33 cellular contexts compared by ENCODE assay signal in the genomic region with DNA sequence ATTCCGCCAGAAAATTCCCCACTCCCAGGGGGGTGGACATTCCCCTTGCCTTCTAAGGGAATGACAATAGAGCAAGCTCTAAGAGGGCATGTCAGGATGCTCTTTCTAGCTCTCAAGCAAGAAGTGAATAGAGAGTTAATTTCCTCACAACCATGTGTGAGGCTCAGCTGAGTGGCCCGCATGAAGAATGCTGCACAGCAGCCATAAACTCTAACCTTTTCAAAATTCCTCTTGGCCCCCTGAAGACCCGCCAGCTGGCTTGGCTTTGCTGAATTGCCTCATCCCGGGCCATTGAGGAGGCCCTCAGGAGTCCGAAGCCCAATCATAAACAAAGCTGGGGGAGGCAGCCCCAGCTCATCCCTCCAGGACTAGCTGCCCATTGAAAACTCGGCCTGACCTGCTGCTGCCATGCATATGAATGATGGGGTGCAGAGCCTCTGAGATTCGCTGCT. TPM values are rescaled to one million over a fixed set of nuclear protein-coding genes. Genes with fewer than 3 reads are reported as not detected.
DNase-seq lines count a peak whose midpoint lies in the region; ATAC-seq, FAIRE-seq and TF ChIP-seq lines count a peak whose summit lies in the region.
"Had no signal": no experiment of that assay in that cellular context is flagged by ENCODE, and none has a peak within 500 bp of the region (broad histone marks: within the 10 kb centered on the region; RNA-seq: fewer than 3 reads in every experiment).

No MANE protein-coding gene starts in this region.

- TF ChIP-seq EP300 in HepG2 (IDR thresholded peaks at IDR 0.05; ENCODE audit: low read depth in 2 of 2, low read length in 2 of 2) (no peak), HepG2 (CRISPR knock-in tag; IDR thresholded peaks at IDR 0.05; ENCODE audit: borderline replicate concordance) (no peak)

- no peak overlapping the region for H3K9ac ChIP-seq in HepG2 (ENCODE audit: insufficient read depth, low read depth, low read length)
- H3K9ac ChIP-seq: GM23248 had no signal

- no TSS peak for BruUV-seq in HepG2 (replicated peaks; lab: Mats Ljungman, UMichigan)
- no TSS peak for BruUV-seq in A673 (replicated peaks; lab: Mats Ljungman, UMichigan)

- POLR2A ChIA-PET in HepG2 (lab: Yijun Ruan, JAX), result no interaction called here
- POLR2A ChIA-PET in A673 (lab: Charles Lee; ENCODE audit: low non-redundant PET), result no interaction called here

- no peak for TF ChIP-seq POLR2A in HepG2 (IDR thresholded peaks at IDR 0.05; ENCODE audit: insufficient read depth in 1 of 2, low read depth in 2 of 2, low read length in 2 of 2)
- TF ChIP-seq POLR2A in right lobe of liver (IDR thresholded peaks at IDR 0.05), result no peak
- TF ChIP-seq POLR2A in uterus (IDR thresholded peaks at IDR 0.05), result no peak

- H3K9me3 ChIP-seq in HepG2 (ENCODE audit: low read length) (no peaks in the 10 kb centered on the region), right lobe of liver (no peaks in the 10 kb centered on the region), uterus (no peaks in the 10 kb centered on the region), A673 (ENCODE audit: low read depth, low read length, poor library complexity, severe bottlenecking) (no peaks in the 10 kb centered on the region), T-helper 17 cell (ENCODE audit: control insufficient read depth, low read length, poor library complexity, severe bottlenecking) (no peaks in the 10 kb centered on the region)
- H3K9me3 ChIP-seq: gastrocnemius medialis, mucosa of descending colon, SJCRH30, thoracic aorta had no signal

- ATAC-seq in HepG2, result no peak
- ATAC-seq in right lobe of liver, result no peak
- no peak for ATAC-seq in T-helper 17 cell
- ATAC-seq: activated naive CD4-positive, alpha-beta T cell treated with anti-CD3 and anti-CD28 coated beads, Interleukin-2, amount 50 U/mL, for 72 hours; activated T-helper 17 cell treated with anti-CD3 and anti-CD28 coated beads, Interleukin-2, amount 50 U/mL, for 72 hours; gastrocnemius medialis; mucosa of descending colon; right cardiac atrium; stimulated activated memory B cell treated with anti-CD40 and anti-IgM and Interleukin-4, amounts not matched to agents 10 μg/mL and 1 μg/mL and 100 μg/mL, for 72 hours had no signal

- 64% methylated on average over 7 of the region's 7 CpGs for WGBS in HepG2 (ENCODE audit: low lambda C conversion rate)
- WGBS in right lobe of liver (ENCODE audit: insufficient coverage, low coverage, low lambda C conversion rate, missing lambda C conversion rate), result 40% methylated on average over 2 of the region's 7 CpGs

- no peak overlapping the region for H3K4me2 ChIP-seq in HepG2 (ENCODE audit: low read depth, low read length)

- H3K9me3 Mint-ChIP-seq in nephron, result no peaks in the 10 kb centered on the region
- H3K9me3 Mint-ChIP-seq: activated CD4-positive, alpha-beta memory T cell treated with anti-CD3 and anti-CD28 coated beads, Interleukin-2, amount 10 ng/mL, durations not matched to agents 7 days and 5 days; activated naive CD4-positive, alpha-beta T cell treated with anti-CD3 and anti-CD28 coated beads, Interleukin-2, amount 50 U/mL, for 72 hours; activated T-helper 17 cell treated with anti-CD3 and anti-CD28 coated beads, Interleukin-2, amount 50 U/mL, for 72 hours; CD4-positive, alpha-beta T cell; nephron progenitor cell; stimulated activated memory B cell treated with anti-CD40 and anti-IgM and Interleukin-4, amounts not matched to agents 10 μg/mL and 1 μg/mL and 100 μg/mL, for 72 hours had no signal

- no peak overlapping the region for H3K4me3 Mint-ChIP-seq in nephron
- no peak overlapping the region for H3K4me3 Mint-ChIP-seq in T-helper 17 cell
- H3K4me3 Mint-ChIP-seq: activated CD4-positive, alpha-beta memory T cell treated with anti-CD3 and anti-CD28 coated beads, Interleukin-2, amount 10 ng/mL, durations not matched to agents 7 days and 5 days; activated T-helper 17 cell treated with anti-CD3 and anti-CD28 coated beads, Interleukin-2, amount 50 U/mL, for 72 hours; CD4-positive, alpha-beta T cell; nephron progenitor cell; stimulated activated memory B cell treated with anti-CD40 and anti-IgM and Interleukin-4, amounts not matched to agents 10 μg/mL and 1 μg/mL and 100 μg/mL, for 72 hours had no signal

- no peak for FAIRE-seq in HepG2 (lab: Jason Lieb, UNC)
- FAIRE-seq: endometrium, GM12878 had no signal

- TF ChIP-seq RAD21 in HepG2 (CRISPR knock-in tag; IDR thresholded peaks at IDR 0.05), result no peak

- DNase-seq in HepG2 (ENCODE audit: low spot score), result no peak
- no peak for DNase-seq in right lobe of liver
- peak; percentile 42 for DNase-seq in fibroblast of villous mesenchyme (ENCODE audit: low read depth)
- DNase-seq in uterus, result no peak
- no peak for DNase-seq in NCI-H82 (lab: John Stamatoyannopoulos, UW)
- no peak for DNase-seq in A673 (ENCODE audit: low spot score)
- DNase-seq in T-helper 17 cell, result no peak
- DNase-seq: activated CD4-positive, alpha-beta memory T cell treated with anti-CD3 and anti-CD28 coated beads, Interleukin-2, amount 10 ng/mL, durations not matched to agents 7 days and 5 days; activated CD4-positive, CD25-positive, alpha-beta regulatory T cell; activated CD8-positive, alpha-beta memory T cell treated with anti-CD3 and anti-CD28 coated beads, Interleukin-2, amount 50 U/mL, for 48 hours; AML-193; anterior cingulate cortex; CD4-positive, alpha-beta T cell; cortex of kidney; gastrocnemius medialis; hippocampal formation; islet precursor cell; NCI-H1417 treated with DMSO at 0.1 percent for 48 hours; NCI-H2081 treated with DMSO at 0.1 percent for 48 hours; NCI-H226; nephron progenitor cell; stimulated activated CD4-positive, alpha-beta T cell treated with anti-CD3 and anti-CD28 coated beads, Interleukin-4, amount 100 ng/mL, for 4 hours had no signal

- H3K27me3 ChIP-seq in HepG2 (ENCODE audit: control insufficient read depth in 1 of 2, insufficient read depth in 2 of 2, low read length in 2 of 2) (no peaks in the 10 kb centered on the region), right lobe of liver (no peaks in the 10 kb centered on the region), uterus (no peaks in the 10 kb centered on the region), A673 (replicated peaks; ENCODE audit: insufficient read depth, low read depth, low read length, poor library complexity) (no peaks in the 10 kb centered on the region)
- H3K27me3 ChIP-seq: gastrocnemius medialis, SJCRH30 had no signal

- H3K79me2 ChIP-seq in HepG2 (ENCODE audit: insufficient read depth, low read length), result no peaks in the 10 kb centered on the region

- H4K20me1 ChIP-seq in HepG2 (ENCODE audit: insufficient read depth, low read length), result no peaks in the 10 kb centered on the region

- in situ Hi-C loops in HepG2 (cut with HindIII; ENCODE audit: extremely low pct_ligation_motif_present, low pct_unique_long_range_greater_than_20kb), result no loop called here

- intact Hi-C loops in HepG2 (cut with micrococcal nuclease; ENCODE audit: unreplicated experiment) (no loop called here), right lobe of liver (cut with DNase I) (no loop called here), uterus (cut with DNase I; ENCODE audit: low total_unique reads) (no loop called here), A673 (cut with micrococcal nuclease; ENCODE audit: unreplicated experiment) (no loop called here)

- CTCF ChIA-PET in HepG2 (lab: Yijun Ruan, JAX; ENCODE audit: low intra/inter-chr PET ratio, low total read pairs) (no interaction called here), A673 (lab: Charles Lee) (no interaction called here)

- H3K36me3 Mint-ChIP-seq in nephron (ENCODE audit: low read depth) (peaks cover 44% of the 10 kb centered on the region), T-helper 17 cell (ENCODE audit: low read depth) (no peaks in the 10 kb centered on the region)
- H3K36me3 Mint-ChIP-seq: activated naive CD4-positive, alpha-beta T cell treated with anti-CD3 and anti-CD28 coated beads, Interleukin-2, amount 50 U/mL, for 72 hours; stimulated activated memory B cell treated with anti-CD40 and anti-IgM and Interleukin-4, amounts not matched to agents 10 μg/mL and 1 μg/mL and 100 μg/mL, for 72 hours had no signal

- H3K27me3 Mint-ChIP-seq in nephron (ENCODE audit: low read depth) (peaks cover 8% of the 10 kb centered on the region), T-helper 17 cell (peaks cover 18% of the 10 kb centered on the region)
- H3K27me3 Mint-ChIP-seq: CD4-positive, alpha-beta T cell; stimulated activated memory B cell treated with anti-CD40 and anti-IgM and Interleukin-4, amounts not matched to agents 10 μg/mL and 1 μg/mL and 100 μg/mL, for 72 hours had no signal

- H2AFZ ChIP-seq in HepG2 (ENCODE audit: low read length), result no peak overlapping the region
- H2AFZ ChIP-seq: GM23248 had no signal

- H3K4me1 ChIP-seq in HepG2 (ENCODE audit: insufficient read depth, low read length), result peaks cover 22% of the 10 kb centered on the region
- peaks cover 0 to 7% (median 3%) of the 10 kb centered on the region in 4 donors for H3K4me1 ChIP-seq in right lobe of liver
- no peaks in the 10 kb centered on the region for H3K4me1 ChIP-seq in uterus
- no peaks in the 10 kb centered on the region for H3K4me1 ChIP-seq in A673 (ENCODE audit: insufficient read depth, low read length, poor library complexity, severe bottlenecking)
- H3K4me1 ChIP-seq: gastrocnemius medialis, SJCRH30 had no signal

- H3K27ac Mint-ChIP-seq in nephron, result peak overlapping the region in 2 of 3 experiments; percentile 7 to 21
- no peak overlapping the region for H3K27ac Mint-ChIP-seq in T-helper 17 cell
- H3K27ac Mint-ChIP-seq: activated CD4-positive, alpha-beta memory T cell treated with anti-CD3 and anti-CD28 coated beads, Interleukin-2, amount 10 ng/mL, durations not matched to agents 7 days and 5 days; activated naive CD4-positive, alpha-beta T cell treated with anti-CD3 and anti-CD28 coated beads, Interleukin-2, amount 50 U/mL, for 72 hours; activated T-helper 17 cell treated with anti-CD3 and anti-CD28 coated beads, Interleukin-2, amount 50 U/mL, for 72 hours; CD4-positive, alpha-beta T cell; nephron progenitor cell; stimulated activated memory B cell treated with anti-CD40 and anti-IgM and Interleukin-4, amounts not matched to agents 10 μg/mL and 1 μg/mL and 100 μg/mL, for 72 hours had no signal

- H3K36me3 ChIP-seq in HepG2 (replicated peaks in 1 of 2; ENCODE audit: control insufficient read depth in 1 of 2, insufficient read depth in 2 of 2, low read length in 2 of 2), result no peaks in the 10 kb centered on the region
- H3K36me3 ChIP-seq in right lobe of liver, result no peaks in the 10 kb centered on the region
- H3K36me3 ChIP-seq in uterus, result no peaks in the 10 kb centered on the region
- no peaks in the 10 kb centered on the region for H3K36me3 ChIP-seq in A673 (ENCODE audit: insufficient read depth, low read length, poor library complexity, severe bottlenecking)
- H3K36me3 ChIP-seq: gastrocnemius medialis had no signal

- H3K4me1 Mint-ChIP-seq in nephron (peaks cover 73% of the 10 kb centered on the region), T-helper 17 cell (no peaks in the 10 kb centered on the region)
- H3K4me1 Mint-ChIP-seq: activated CD4-positive, alpha-beta memory T cell treated with anti-CD3 and anti-CD28 coated beads, Interleukin-2, amount 10 ng/mL, durations not matched to agents 7 days and 5 days; activated T-helper 17 cell treated with anti-CD3 and anti-CD28 coated beads, Interleukin-2, amount 50 U/mL, for 72 hours had no signal

- H3K4me3 ChIP-seq in HepG2 (replicated peaks in 1 of 3; ENCODE audit: insufficient read depth in 1 of 3, low read depth in 2 of 3, low read length in 3 of 3), result no peak overlapping the region
- no peak overlapping the region for H3K4me3 ChIP-seq in right lobe of liver
- H3K4me3 ChIP-seq in fibroblast of villous mesenchyme (ENCODE audit: low read depth, low read length), result no peak overlapping the region
- no peak overlapping the region for H3K4me3 ChIP-seq in uterus
- no peak overlapping the region for H3K4me3 ChIP-seq in A673 (ENCODE audit: low read depth, low read length, poor library complexity, severe bottlenecking)
- H3K4me3 ChIP-seq: gastrocnemius medialis, GM12878, GM23248, mucosa of descending colon, SJCRH30, thoracic aorta had no signal

- no peak for TF ChIP-seq CTCF in HepG2 (CRISPR knock-in tag; IDR thresholded peaks at IDR 0.05)
- no peak for TF ChIP-seq CTCF in right lobe of liver (IDR thresholded peaks at IDR 0.05)
- TF ChIP-seq CTCF in fibroblast of villous mesenchyme (IDR thresholded peaks at IDR 0.05; ENCODE audit: insufficient read depth, low read depth, low read length), result no peak
- no peak for TF ChIP-seq CTCF in nephron (IDR thresholded peaks at IDR 0.05; ENCODE audit: unreplicated experiment in 3 of 3)
- no peak for TF ChIP-seq CTCF in uterus (IDR thresholded peaks at IDR 0.05)
- no peak for TF ChIP-seq CTCF in A673 (conservative IDR thresholded peaks at IDR 0.05; ENCODE audit: low read depth, low read length)

- no peak overlapping the region for H3K27ac ChIP-seq in HepG2 (ENCODE audit: extremely low read length, insufficient read depth, low read length)
- no peak overlapping the region for H3K27ac ChIP-seq in right lobe of liver
- H3K27ac ChIP-seq in uterus, result peak overlapping the region; percentile 20 to 47
- H3K27ac ChIP-seq in A673 (ENCODE audit: low read depth, low read length, poor library complexity, severe bottlenecking), result no peak overlapping the region
- H3K27ac ChIP-seq: gastrocnemius medialis, GM23248, SJCRH30, thoracic aorta had no signal

RNA-seq across cellular contexts. Expression of a gene that starts 38.2 kb away (rescaled TPM):
- total RNA-seq in HepG2 (2016; rRNA removed; fragmentation: Illumina TruSeq; extraction: Trizol), result 0.60 and 1.4 TPM in 2 replicates
- total RNA-seq in HepG2 (2016; cell fraction: cytosol; rRNA removed; fragmentation: Illumina TruSeq; extraction: Trizol; ENCODE audit: low read depth), result under 0.01 and 0.20 TPM in 2 replicates
- 0.79 and 0.93 TPM in 2 replicates for total RNA-seq in HepG2 (2016; cell fraction: insoluble cytoplasmic fraction; rRNA removed; fragmentation: Illumina TruSeq; extraction: Trizol)
- total RNA-seq in HepG2 (2016; cell fraction: membrane; rRNA removed; fragmentation: Illumina TruSeq; extraction: Trizol), result 0.22 and 0.41 TPM in 2 replicates
- total RNA-seq in HepG2 (2016; cell fraction: nucleus; rRNA removed; fragmentation: Illumina TruSeq; extraction: Trizol), result 1.4 and 2.4 TPM in 2 replicates
- 0.65 and 1.4 TPM in 2 replicates for polyA plus RNA-seq in HepG2 (2011; rRNA removed)
- 0.32 and 0.37 TPM in 2 replicates for polyA plus RNA-seq in HepG2 (2011; cell fraction: cytosol; rRNA removed)
- polyA plus RNA-seq in HepG2 (2011; cell fraction: nucleus; rRNA removed), result 0.51 and 0.66 TPM in 2 replicates
- polyA plus RNA-seq in HepG2 (2012), result 0.54 and 3.3 TPM in 2 replicates
- 0.12 and 0.16 TPM in 2 replicates for polyA plus RNA-seq in HepG2 (2016; cell fraction: cytosol; fragmentation: Illumina TruSeq; extraction: Trizol; ENCODE audit: low read depth)
- polyA plus RNA-seq in HepG2 (2016; cell fraction: insoluble cytoplasmic fraction; fragmentation: Illumina TruSeq; extraction: Trizol; ENCODE audit: low read depth), result 0.26 and 0.34 TPM in 2 replicates
- polyA plus RNA-seq in HepG2 (2016; cell fraction: membrane; fragmentation: Illumina TruSeq; extraction: Trizol; ENCODE audit: low read depth), result 0.09 and 0.37 TPM in 2 replicates
- polyA plus RNA-seq in HepG2 (2016; cell fraction: nucleus; fragmentation: Illumina TruSeq; extraction: Trizol; ENCODE audit: insufficient read depth, low read depth), result 1.9 and 2.1 TPM in 2 replicates
- polyA minus RNA-seq in HepG2 (2011; rRNA and poly(A)+ RNA removed; ENCODE audit: low replicate concordance), result 1.3 and 6.5 TPM in 2 replicates
- 0.49 and 0.88 TPM in 2 replicates for polyA minus RNA-seq in HepG2 (2011; cell fraction: cytosol; rRNA and poly(A)+ RNA removed)
- polyA minus RNA-seq in HepG2 (2011; cell fraction: nucleus; rRNA and poly(A)+ RNA removed), result 1.4 and 1.7 TPM in 2 replicates
- 10 to 100 TPM in 3 of 6 experiments, 1 to 10 TPM in 3; 5.5 to 23.7 (median 8.6) TPM for total RNA-seq in right lobe of liver
- 117 and 120 TPM in 2 replicates for total RNA-seq in fibroblast of villous mesenchyme
- 100 to 1,000 TPM in 3 of 4 donors, 10 to 100 TPM in 1; 35.9 to 156 (median 114) TPM for total RNA-seq in uterus
- 4.0 and 7.7 TPM in 2 replicates for total RNA-seq in A673 (2021)
- total RNA-seq in T-helper 17 cell, result 1 to 10 TPM in 1 of 2 donors, under 1 TPM in 1; 0.68 to 3.1 TPM

Comparison
In these comparisons a context has a peak if more than half of its experiments do, and no peak if none do; other contexts are left out.
1. H3K27ac ChIP-seq: peak in uterus (2 of 2); none in HepG2 (single experiment), right lobe of liver (0 of 3) and A673 (single experiment).